Comparison of ENCODE assay signal across 13 cellular contexts in the genomic region with DNA sequence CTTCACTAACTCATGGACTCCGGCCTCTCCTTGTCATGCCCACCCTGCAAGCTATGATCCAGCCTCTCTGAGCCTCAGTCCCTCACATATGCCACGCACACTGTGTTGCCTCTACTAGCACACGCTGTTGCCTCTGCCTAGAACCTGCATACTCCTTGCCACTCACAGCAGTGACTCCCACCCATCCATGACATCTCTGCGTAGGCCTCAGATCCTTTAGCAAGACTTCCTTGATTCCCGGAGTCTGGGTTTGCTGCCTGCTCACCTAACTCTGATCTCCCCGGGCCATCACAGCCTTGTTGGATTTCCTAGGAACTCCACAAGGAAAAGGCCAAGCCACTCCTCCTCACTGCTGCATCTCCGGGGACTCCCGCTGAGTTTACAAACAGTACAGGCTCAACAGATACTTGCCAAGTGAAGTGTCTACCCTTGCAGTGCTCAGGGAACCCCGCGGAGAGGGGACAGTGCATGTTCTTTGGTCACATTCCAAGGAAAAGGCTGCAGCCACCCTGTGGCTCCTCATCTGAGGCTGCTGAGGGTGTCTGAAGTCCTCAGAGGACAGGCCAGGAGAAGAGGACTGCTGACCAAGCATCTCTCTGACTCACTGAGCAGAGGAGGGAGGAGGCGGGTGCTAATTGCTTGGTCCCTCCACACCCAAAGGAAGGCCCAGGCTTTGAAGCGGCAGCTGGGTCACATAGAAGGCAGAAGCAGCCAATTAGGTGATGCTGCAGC. TPM values are rescaled to one million over a fixed set of nuclear protein-coding genes. Genes with fewer than 3 reads are reported as not detected.
DNase-seq lines count a peak whose midpoint lies in the region; ATAC-seq, FAIRE-seq and TF ChIP-seq lines count a peak whose summit lies in the region.
"Had no signal": no experiment of that assay in that cellular context is flagged by ENCODE, and none has a peak within 500 bp of the region (broad histone marks: within the 10 kb centered on the region; RNA-seq: fewer than 3 reads in every experiment).

No MANE protein-coding gene starts in this region.

- H3K4me1 Mint-ChIP-seq in MCF 10A (ENCODE audit: insufficient read depth, unreplicated experiment): peaks cover 14% of the 10 kb centered on the region
- H3K4me1 Mint-ChIP-seq: central memory CD8-positive, alpha-beta T cell had no signal

- no peaks in the 10 kb centered on the region for H3K9me3 ChIP-seq in breast epithelium
- no peaks in the 10 kb centered on the region for H3K9me3 ChIP-seq in ascending aorta
- no peaks in the 10 kb centered on the region for H3K9me3 ChIP-seq in hepatocyte (ENCODE audit: low read depth)
- H3K9me3 ChIP-seq in upper lobe of left lung: no peaks in the 10 kb centered on the region
- H3K9me3 ChIP-seq: spleen had no signal

- H3K27ac ChIP-seq in breast epithelium: peak overlapping the region in 1 of 2 donors; percentile 14
- peak overlapping the region; percentile 25 to 26 for H3K27ac ChIP-seq in ascending aorta
- no peak overlapping the region for H3K27ac ChIP-seq in hepatocyte
- H3K27ac ChIP-seq in upper lobe of left lung: no peak overlapping the region
- H3K27ac ChIP-seq: spleen had no signal

- no peaks in the 10 kb centered on the region for H3K9me2 ChIP-seq in hepatocyte (replicated peaks; ENCODE audit: insufficient read depth)

- H3K36me3 Mint-ChIP-seq in MCF 10A (ENCODE audit: insufficient read depth, unreplicated experiment): peaks cover 8% of the 10 kb centered on the region

- no peaks in the 10 kb centered on the region for H3K9me3 Mint-ChIP-seq in MCF 10A (ENCODE audit: unreplicated experiment)
- H3K9me3 Mint-ChIP-seq: central memory CD8-positive, alpha-beta T cell had no signal

- H3K4me3 ChIP-seq in breast epithelium: no peak overlapping the region
- H3K4me3 ChIP-seq in ascending aorta: no peak overlapping the region
- H3K4me3 ChIP-seq in hepatocyte: no peak overlapping the region
- H3K4me3 ChIP-seq in upper lobe of left lung: no peak overlapping the region
- H3K4me3 ChIP-seq: spleen had no signal

- TF ChIP-seq EP300 in upper lobe of left lung (IDR thresholded peaks at IDR 0.05): no peak

- WGBS in hepatocyte (ENCODE audit: low lambda C conversion rate, missing lambda C conversion rate): 63% methylated on average over 12 of the region's 12 CpGs
- WGBS in upper lobe of left lung, 2 donors: 82% methylated on average over 12 of the region's 12 CpGs

- no peaks in the 10 kb centered on the region for H4K20me1 ChIP-seq in hepatocyte (ENCODE audit: insufficient read depth, poor library complexity, severe bottlenecking)

- H3K36me3 ChIP-seq in breast epithelium (no peaks in the 10 kb centered on the region), ascending aorta (no peaks in the 10 kb centered on the region), hepatocyte (replicated peaks; ENCODE audit: insufficient read depth, low read depth) (no peaks in the 10 kb centered on the region), upper lobe of left lung (no peaks in the 10 kb centered on the region)
- H3K36me3 ChIP-seq: spleen had no signal

- no peak for FAIRE-seq in urothelium cell line (lab: Jason Lieb, UNC)
- FAIRE-seq: G401.6 had no signal

- CTCF ChIA-PET in MCF 10A (lab: Yijun Ruan, JAX): interaction anchor here (0.6 to 1.1 kb wide), 4 partner anchors 11 to 425 kb away, joined by 3 read pairs; no protein-coding TSS in a partner anchor

- no peak for ATAC-seq in upper lobe of left lung (ENCODE audit: low FRiP score in 2 of 2)

- H2AFZ ChIP-seq in hepatocyte: no peak overlapping the region

- TF ChIP-seq CTCF in MCF 10A (IDR thresholded peaks at IDR 0.05; ENCODE audit: unreplicated experiment) (no peak), breast epithelium (IDR thresholded peaks at IDR 0.05) (no peak), ascending aorta (IDR thresholded peaks at IDR 0.05) (no peak), hepatocyte (IDR thresholded peaks at IDR 0.05; ENCODE audit: poor library complexity) (no peak), upper lobe of left lung (IDR thresholded peaks at IDR 0.05) (no peak)

- POLR2A ChIA-PET in MCF 10A (lab: Yijun Ruan, JAX): interaction anchor here (1.8 to 2.1 kb wide), 2 partner anchors 10 to 38 kb away, joined by 7 to 8 read pairs; no protein-coding TSS in a partner anchor

- DNase-seq in MCF 10A (ENCODE audit: unreplicated experiment) (peak; percentile 64), breast epithelium (ENCODE audit: low spot score in 2 of 2) (no peak), ascending aorta (ENCODE audit: low spot score in 2 of 2) (peak in 1 of 2 donors; percentile 65), hepatocyte (ENCODE audit: low spot score) (peak; percentile 25), urothelium cell line (ENCODE audit: low spot score) (peak; percentile 33), upper lobe of left lung (no peak), ureter (ENCODE audit: low spot score) (no peak)
- no peak for DNase-seq in activated CD8-positive, alpha-beta memory T cell treated with anti-CD3 and anti-CD28 coated beads for 24 hours
- DNase-seq: NCI-H2171; spleen; stimulated activated CD8-positive, alpha-beta memory T cell treated with anti-CD3 and anti-CD28 coated beads, Interleukin-4, amount 100 ng/mL, for 48 hours had no signal

- H3K27me3 Mint-ChIP-seq in MCF 10A (ENCODE audit: insufficient read depth, unreplicated experiment): no peaks in the 10 kb centered on the region

- peak overlapping the region; percentile 28 for H3K27ac Mint-ChIP-seq in MCF 10A (ENCODE audit: low read depth, unreplicated experiment)

- H3K4me2 ChIP-seq in hepatocyte: no peak overlapping the region

- H3K27me3 ChIP-seq in breast epithelium (no peaks in the 10 kb centered on the region), ascending aorta (no peaks in the 10 kb centered on the region), hepatocyte (no peaks in the 10 kb centered on the region), upper lobe of left lung (no peaks in the 10 kb centered on the region)
- H3K27me3 ChIP-seq: spleen had no signal

- H3K79me2 ChIP-seq in hepatocyte: no peaks in the 10 kb centered on the region

- H3K4me1 ChIP-seq in breast epithelium: peaks cover 0 to 8% of the 10 kb centered on the region in 2 donors
- H3K4me1 ChIP-seq in ascending aorta: peaks cover 6 to 44% of the 10 kb centered on the region in 2 donors
- peaks cover 14% of the 10 kb centered on the region for H3K4me1 ChIP-seq in hepatocyte (ENCODE audit: insufficient read depth)
- H3K4me1 ChIP-seq in upper lobe of left lung: peaks cover 7 to 27% (median 17%) of the 10 kb centered on the region in 4 donors
- H3K4me1 ChIP-seq: spleen had no signal

- TF ChIP-seq POLR2A in breast epithelium (IDR thresholded peaks at IDR 0.05) (no peak), upper lobe of left lung (IDR thresholded peaks at IDR 0.05) (no peak)

- intact Hi-C loops in MCF 10A (cut with micrococcal nuclease): no loop called here
- intact Hi-C loops in breast epithelium (cut with DNase I; ENCODE audit: low total_unique reads): no loop called here
- intact Hi-C loops in ascending aorta (cut with DNase I): loop anchor here (5.0 kb wide), 1 partner anchor 38 kb away; no protein-coding TSS in a partner anchor

- no TSS peak for BruUV-seq in MCF 10A (replicated peaks; lab: Mats Ljungman, UMichigan)

- H3K4me3 Mint-ChIP-seq in MCF 10A (ENCODE audit: unreplicated experiment): no peak overlapping the region
- H3K4me3 Mint-ChIP-seq: central memory CD8-positive, alpha-beta T cell had no signal

RNA-seq across cellular contexts. Expression of a gene that starts 42.4 kb away (rescaled TPM):
- total RNA-seq in MCF 10A (2022) (116 and 139 TPM in 2 replicates), breast epithelium (10 to 100 TPM; 28.2 to 61.8 (median 31.4) TPM), ascending aorta (62.6 TPM), hepatocyte (18.1 and 30.8 TPM in 2 replicates), upper lobe of left lung (10 to 100 TPM; 40.5 to 61.4 (median 52.3) TPM), ureter (47.3 TPM)
- polyA plus RNA-seq in hepatocyte: 23.7 and 38.1 TPM in 2 replicates

Comparison
In these comparisons a context has a peak if more than half of its experiments do, and no peak if none do; other contexts are left out.
1. DNase-seq: peak in MCF 10A (single experiment), hepatocyte (single experiment) and urothelium cell line (single experiment); none in breast epithelium (0 of 2), activated CD8-positive, alpha-beta memory T cell treated with anti-CD3 and anti-CD28 coated beads for 24 hours (single experiment), upper lobe of left lung (0 of 2) and ureter (single experiment).
2. H3K27ac ChIP-seq: peak in ascending aorta (2 of 2); none in hepatocyte (single experiment) and upper lobe of left lung (0 of 4).